In the genomic region with DNA sequence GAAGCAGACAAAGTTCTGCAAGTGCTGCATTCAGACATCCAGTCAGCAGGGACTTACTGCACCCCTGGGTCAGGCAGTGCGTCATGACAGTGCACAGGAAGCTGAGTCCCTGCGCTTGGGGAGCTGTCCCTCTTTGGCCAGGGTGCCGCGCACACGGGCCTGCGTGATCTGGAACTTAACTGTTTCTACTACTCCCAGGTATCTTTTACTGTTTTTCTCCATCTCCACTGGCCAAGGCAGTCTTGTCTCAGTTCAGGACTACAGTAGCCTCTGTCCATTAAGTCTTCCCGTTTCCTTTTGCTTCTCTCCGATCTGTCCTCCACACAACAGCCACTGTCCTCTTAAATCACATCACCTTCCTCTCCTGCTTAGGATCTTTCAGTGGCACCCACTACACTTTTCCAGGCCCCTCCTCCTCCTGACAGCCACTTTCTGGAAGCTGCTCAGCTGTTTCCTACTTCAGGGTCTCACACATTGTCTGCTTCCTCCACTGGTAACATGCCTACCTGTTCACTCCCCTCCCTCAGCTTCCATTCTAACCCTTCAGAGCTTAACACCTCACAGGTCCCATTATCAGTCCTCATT, we compare ENCODE assay signal across 1 cellular context.
TF ChIP-seq lines count a peak whose summit lies in the region.

No MANE protein-coding gene starts in this region.

TF ChIP-seq in HepG2, 621 proteins besides CTCF, POLR2A, EP300 and RAD21 (continued from another document and continues in another):
- TF ChIP-seq, protein P1, sequence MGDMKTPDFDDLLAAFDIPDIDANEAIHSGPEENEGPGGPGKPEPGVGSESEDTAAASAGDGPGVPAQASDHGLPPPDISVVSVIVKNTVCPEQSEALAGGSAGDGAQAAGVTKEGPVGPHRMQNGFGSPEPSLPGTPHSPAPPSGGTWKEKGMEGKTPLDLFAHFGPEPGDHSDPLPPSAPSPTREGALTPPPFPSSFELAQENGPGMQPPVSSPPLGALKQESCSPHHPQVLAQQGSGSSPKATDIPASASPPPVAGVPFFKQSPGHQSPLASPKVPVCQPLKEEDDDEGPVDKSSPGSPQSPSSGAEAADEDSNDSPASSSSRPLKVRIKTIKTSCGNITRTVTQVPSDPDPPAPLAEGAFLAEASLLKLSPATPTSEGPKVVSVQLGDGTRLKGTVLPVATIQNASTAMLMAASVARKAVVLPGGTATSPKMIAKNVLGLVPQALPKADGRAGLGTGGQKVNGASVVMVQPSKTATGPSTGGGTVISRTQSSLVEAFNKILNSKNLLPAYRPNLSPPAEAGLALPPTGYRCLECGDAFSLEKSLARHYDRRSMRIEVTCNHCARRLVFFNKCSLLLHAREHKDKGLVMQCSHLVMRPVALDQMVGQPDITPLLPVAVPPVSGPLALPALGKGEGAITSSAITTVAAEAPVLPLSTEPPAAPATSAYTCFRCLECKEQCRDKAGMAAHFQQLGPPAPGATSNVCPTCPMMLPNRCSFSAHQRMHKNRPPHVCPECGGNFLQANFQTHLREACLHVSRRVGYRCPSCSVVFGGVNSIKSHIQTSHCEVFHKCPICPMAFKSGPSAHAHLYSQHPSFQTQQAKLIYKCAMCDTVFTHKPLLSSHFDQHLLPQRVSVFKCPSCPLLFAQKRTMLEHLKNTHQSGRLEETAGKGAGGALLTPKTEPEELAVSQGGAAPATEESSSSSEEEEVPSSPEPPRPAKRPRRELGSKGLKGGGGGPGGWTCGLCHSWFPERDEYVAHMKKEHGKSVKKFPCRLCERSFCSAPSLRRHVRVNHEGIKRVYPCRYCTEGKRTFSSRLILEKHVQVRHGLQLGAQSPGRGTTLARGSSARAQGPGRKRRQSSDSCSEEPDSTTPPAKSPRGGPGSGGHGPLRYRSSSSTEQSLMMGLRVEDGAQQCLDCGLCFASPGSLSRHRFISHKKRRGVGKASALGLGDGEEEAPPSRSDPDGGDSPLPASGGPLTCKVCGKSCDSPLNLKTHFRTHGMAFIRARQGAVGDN (CRISPR knock-in tag; IDR thresholded peaks at IDR 0.05), result peak; percentile 50
- TF ChIP-seq, protein P2, sequence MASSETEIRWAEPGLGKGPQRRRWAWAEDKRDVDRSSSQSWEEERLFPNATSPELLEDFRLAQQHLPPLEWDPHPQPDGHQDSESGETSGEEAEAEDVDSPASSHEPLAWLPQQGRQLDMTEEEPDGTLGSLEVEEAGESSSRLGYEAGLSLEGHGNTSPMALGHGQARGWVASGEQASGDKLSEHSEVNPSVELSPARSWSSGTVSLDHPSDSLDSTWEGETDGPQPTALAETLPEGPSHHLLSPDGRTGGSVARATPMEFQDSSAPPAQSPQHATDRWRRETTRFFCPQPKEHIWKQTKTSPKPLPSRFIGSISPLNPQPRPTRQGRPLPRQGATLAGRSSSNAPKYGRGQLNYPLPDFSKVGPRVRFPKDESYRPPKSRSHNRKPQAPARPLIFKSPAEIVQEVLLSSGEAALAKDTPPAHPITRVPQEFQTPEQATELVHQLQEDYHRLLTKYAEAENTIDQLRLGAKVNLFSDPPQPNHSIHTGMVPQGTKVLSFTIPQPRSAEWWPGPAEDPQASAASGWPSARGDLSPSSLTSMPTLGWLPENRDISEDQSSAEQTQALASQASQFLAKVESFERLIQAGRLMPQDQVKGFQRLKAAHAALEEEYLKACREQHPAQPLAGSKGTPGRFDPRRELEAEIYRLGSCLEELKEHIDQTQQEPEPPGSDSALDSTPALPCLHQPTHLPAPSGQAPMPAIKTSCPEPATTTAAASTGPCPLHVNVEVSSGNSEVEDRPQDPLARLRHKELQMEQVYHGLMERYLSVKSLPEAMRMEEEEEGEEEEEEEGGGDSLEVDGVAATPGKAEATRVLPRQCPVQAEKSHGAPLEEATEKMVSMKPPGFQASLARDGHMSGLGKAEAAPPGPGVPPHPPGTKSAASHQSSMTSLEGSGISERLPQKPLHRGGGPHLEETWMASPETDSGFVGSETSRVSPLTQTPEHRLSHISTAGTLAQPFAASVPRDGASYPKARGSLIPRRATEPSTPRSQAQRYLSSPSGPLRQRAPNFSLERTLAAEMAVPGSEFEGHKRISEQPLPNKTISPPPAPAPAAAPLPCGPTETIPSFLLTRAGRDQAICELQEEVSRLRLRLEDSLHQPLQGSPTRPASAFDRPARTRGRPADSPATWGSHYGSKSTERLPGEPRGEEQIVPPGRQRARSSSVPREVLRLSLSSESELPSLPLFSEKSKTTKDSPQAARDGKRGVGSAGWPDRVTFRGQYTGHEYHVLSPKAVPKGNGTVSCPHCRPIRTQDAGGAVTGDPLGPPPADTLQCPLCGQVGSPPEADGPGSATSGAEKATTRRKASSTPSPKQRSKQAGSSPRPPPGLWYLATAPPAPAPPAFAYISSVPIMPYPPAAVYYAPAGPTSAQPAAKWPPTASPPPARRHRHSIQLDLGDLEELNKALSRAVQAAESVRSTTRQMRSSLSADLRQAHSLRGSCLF (CRISPR knock-in tag; IDR thresholded peaks at IDR 0.05; ENCODE audit: borderline replicate concordance), result no peak
- TF ChIP-seq NFKB2 (CRISPR knock-in tag; IDR thresholded peaks at IDR 0.05; ENCODE audit: borderline replicate concordance), result 0 out of 2 replicates have a peak, but pooled peaks have one; percentile 32
- TF ChIP-seq, protein P3, sequence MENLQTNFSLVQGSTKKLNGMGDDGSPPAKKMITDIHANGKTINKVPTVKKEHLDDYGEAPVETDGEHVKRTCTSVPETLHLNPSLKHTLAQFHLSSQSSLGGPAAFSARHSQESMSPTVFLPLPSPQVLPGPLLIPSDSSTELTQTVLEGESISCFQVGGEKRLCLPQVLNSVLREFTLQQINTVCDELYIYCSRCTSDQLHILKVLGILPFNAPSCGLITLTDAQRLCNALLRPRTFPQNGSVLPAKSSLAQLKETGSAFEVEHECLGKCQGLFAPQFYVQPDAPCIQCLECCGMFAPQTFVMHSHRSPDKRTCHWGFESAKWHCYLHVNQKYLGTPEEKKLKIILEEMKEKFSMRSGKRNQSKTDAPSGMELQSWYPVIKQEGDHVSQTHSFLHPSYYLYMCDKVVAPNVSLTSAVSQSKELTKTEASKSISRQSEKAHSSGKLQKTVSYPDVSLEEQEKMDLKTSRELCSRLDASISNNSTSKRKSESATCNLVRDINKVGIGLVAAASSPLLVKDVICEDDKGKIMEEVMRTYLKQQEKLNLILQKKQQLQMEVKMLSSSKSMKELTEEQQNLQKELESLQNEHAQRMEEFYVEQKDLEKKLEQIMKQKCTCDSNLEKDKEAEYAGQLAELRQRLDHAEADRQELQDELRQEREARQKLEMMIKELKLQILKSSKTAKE (CRISPR knock-in tag; IDR thresholded peaks at IDR 0.05; ENCODE audit: borderline replicate concordance), result peak; percentile 55; the same call in 1 of the 2 replicates
- no peak for TF ChIP-seq SYNCRIP (IDR thresholded peaks at IDR 0.05; ENCODE audit: insufficient read depth, low read depth, low read length)
- no peak for TF ChIP-seq ISL2 (CRISPR knock-in tag; IDR thresholded peaks at IDR 0.05)
- TF ChIP-seq RFX3 (CRISPR knock-in tag; IDR thresholded peaks at IDR 0.05), result no peak
- TF ChIP-seq RXRA (CRISPR knock-in tag; IDR thresholded peaks at IDR 0.05), result peak; percentile 6; the same call in 1 of the 2 replicates
- no peak for TF ChIP-seq ZNF619 (CRISPR knock-in tag; IDR thresholded peaks at IDR 0.05)
- TF ChIP-seq SP4 (CRISPR knock-in tag; IDR thresholded peaks at IDR 0.05), result peak; percentile 47; the same call in 1 of the 2 replicates
- 0 out of 2 replicates have a peak, but pooled peaks have one; percentile 20 for TF ChIP-seq FIP1L1 (IDR thresholded peaks at IDR 0.05; ENCODE audit: borderline replicate concordance, insufficient read depth, low read depth, low read length)
- no peak for TF ChIP-seq SNRNP70 (IDR thresholded peaks at IDR 0.05; ENCODE audit: low read depth, low read length)
- no peak for TF ChIP-seq ZNF260 (CRISPR knock-in tag; IDR thresholded peaks at IDR 0.05; ENCODE audit: borderline replicate concordance, low read depth)
- TF ChIP-seq ZNF543 (CRISPR knock-in tag; IDR thresholded peaks at IDR 0.05), result 0 out of 2 replicates have a peak, but pooled peaks have one; percentile 32
- TF ChIP-seq, protein P4, sequence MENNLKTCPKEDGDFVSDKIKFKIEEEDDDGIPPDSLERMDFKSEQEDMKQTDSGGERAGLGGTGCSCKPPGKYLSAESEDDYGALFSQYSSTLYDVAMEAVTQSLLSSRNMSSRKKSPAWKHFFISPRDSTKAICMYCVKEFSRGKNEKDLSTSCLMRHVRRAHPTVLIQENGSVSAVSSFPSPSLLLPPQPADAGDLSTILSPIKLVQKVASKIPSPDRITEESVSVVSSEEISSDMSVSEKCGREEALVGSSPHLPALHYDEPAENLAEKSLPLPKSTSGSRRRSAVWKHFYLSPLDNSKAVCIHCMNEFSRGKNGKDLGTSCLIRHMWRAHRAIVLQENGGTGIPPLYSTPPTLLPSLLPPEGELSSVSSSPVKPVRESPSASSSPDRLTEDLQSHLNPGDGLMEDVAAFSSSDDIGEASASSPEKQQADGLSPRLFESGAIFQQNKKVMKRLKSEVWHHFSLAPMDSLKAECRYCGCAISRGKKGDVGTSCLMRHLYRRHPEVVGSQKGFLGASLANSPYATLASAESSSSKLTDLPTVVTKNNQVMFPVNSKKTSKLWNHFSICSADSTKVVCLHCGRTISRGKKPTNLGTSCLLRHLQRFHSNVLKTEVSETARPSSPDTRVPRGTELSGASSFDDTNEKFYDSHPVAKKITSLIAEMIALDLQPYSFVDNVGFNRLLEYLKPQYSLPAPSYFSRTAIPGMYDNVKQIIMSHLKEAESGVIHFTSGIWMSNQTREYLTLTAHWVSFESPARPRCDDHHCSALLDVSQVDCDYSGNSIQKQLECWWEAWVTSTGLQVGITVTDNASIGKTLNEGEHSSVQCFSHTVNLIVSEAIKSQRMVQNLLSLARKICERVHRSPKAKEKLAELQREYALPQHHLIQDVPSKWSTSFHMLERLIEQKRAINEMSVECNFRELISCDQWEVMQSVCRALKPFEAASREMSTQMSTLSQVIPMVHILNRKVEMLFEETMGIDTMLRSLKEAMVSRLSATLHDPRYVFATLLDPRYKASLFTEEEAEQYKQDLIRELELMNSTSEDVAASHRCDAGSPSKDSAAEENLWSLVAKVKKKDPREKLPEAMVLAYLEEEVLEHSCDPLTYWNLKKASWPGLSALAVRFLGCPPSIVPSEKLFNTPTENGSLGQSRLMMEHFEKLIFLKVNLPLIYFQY (CRISPR knock-in tag; IDR thresholded peaks at IDR 0.05; ENCODE audit: borderline replicate concordance), result no peak; the same call in 1 of the 2 replicates
- 0 out of 2 replicates have a peak, but pooled peaks have one; percentile 18 for TF ChIP-seq ZNF607 (CRISPR knock-in tag; IDR thresholded peaks at IDR 0.05; ENCODE audit: borderline replicate concordance)
- no peak for TF ChIP-seq LCORL (IDR thresholded peaks at IDR 0.05)
- TF ChIP-seq LCORL (CRISPR knock-in tag; IDR thresholded peaks at IDR 0.05), result peak; percentile 46; the same call in 1 of the 2 replicates
- TF ChIP-seq ZNF7 (CRISPR knock-in tag; IDR thresholded peaks at IDR 0.05), result 0 out of 2 replicates have a peak, but pooled peaks have one; percentile 2
- TF ChIP-seq, protein P5, sequence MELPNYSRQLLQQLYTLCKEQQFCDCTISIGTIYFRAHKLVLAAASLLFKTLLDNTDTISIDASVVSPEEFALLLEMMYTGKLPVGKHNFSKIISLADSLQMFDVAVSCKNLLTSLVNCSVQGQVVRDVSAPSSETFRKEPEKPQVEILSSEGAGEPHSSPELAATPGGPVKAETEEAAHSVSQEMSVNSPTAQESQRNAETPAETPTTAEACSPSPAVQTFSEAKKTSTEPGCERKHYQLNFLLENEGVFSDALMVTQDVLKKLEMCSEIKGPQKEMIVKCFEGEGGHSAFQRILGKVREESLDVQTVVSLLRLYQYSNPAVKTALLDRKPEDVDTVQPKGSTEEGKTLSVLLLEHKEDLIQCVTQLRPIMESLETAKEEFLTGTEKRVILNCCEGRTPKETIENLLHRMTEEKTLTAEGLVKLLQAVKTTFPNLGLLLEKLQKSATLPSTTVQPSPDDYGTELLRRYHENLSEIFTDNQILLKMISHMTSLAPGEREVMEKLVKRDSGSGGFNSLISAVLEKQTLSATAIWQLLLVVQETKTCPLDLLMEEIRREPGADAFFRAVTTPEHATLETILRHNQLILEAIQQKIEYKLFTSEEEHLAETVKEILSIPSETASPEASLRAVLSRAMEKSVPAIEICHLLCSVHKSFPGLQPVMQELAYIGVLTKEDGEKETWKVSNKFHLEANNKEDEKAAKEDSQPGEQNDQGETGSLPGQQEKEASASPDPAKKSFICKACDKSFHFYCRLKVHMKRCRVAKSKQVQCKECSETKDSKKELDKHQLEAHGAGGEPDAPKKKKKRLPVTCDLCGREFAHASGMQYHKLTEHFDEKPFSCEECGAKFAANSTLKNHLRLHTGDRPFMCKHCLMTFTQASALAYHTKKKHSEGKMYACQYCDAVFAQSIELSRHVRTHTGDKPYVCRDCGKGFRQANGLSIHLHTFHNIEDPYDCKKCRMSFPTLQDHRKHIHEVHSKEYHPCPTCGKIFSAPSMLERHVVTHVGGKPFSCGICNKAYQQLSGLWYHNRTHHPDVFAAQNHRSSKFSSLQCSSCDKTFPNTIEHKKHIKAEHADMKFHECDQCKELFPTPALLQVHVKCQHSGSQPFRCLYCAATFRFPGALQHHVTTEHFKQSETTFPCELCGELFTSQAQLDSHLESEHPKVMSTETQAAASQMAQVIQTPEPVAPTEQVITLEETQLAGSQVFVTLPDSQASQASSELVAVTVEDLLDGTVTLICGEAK (IDR thresholded peaks at IDR 0.05), result no peak
- TF ChIP-seq, protein P5 (CRISPR knock-in tag; IDR thresholded peaks at IDR 0.05), result peak; percentile 34; the same call in 1 of the 2 replicates
